ENCODE assay signal across 16 cellular contexts in genomic region chr4:67158669-67159068, GRCh38.
A peak's percentile ranks its signal among the peaks of the same experiment; 100 is the strongest.
DNase-seq lines count a peak whose midpoint lies in the region; ATAC-seq and TF ChIP-seq lines count a peak whose summit lies in the region.
"Had no signal": no experiment of that assay in that cellular context is flagged by ENCODE, and none has a peak within 500 bp of the region (broad histone marks: within the 10 kb centered on the region; RNA-seq: fewer than 3 reads in every experiment).

No MANE protein-coding gene starts in this region.

- intact Hi-C loops in left ventricle myocardium inferior (cut with micrococcal nuclease), result no loop called here

- no peaks in the 10 kb centered on the region for H3K27me3 ChIP-seq in left ventricle myocardium inferior (ENCODE audit: low read depth)
- H3K27me3 ChIP-seq: BLaER1 had no signal

- no peaks in the 10 kb centered on the region for H3K36me3 ChIP-seq in left ventricle myocardium inferior
- H3K36me3 ChIP-seq: BLaER1, HAP-1 had no signal

- H3K4me1 ChIP-seq in left ventricle myocardium inferior, result no peaks in the 10 kb centered on the region
- H3K4me1 ChIP-seq: BLaER1 had no signal

- peak overlapping the region; percentile 34 for H3K27ac ChIP-seq in left ventricle myocardium inferior (replicated peaks)
- H3K27ac ChIP-seq: BLaER1, GM23248 had no signal

- no peaks in the 10 kb centered on the region for H3K9me3 ChIP-seq in left ventricle myocardium inferior (replicated peaks)
- H3K9me3 ChIP-seq: BLaER1, HAP-1 had no signal

- H3K4me3 ChIP-seq in fibroblast of pulmonary artery (replicated peaks; ENCODE audit: low read depth, low read length) (no peak overlapping the region), left ventricle myocardium inferior (no peak overlapping the region)
- H3K4me3 ChIP-seq: BLaER1, GM12878, GM23248, HAP-1 had no signal

- no peak for TF ChIP-seq CTCF in fibroblast of pulmonary artery (IDR thresholded peaks at IDR 0.05; ENCODE audit: low read length, missing control alignments)
- no peak for TF ChIP-seq CTCF in left ventricle myocardium inferior (IDR thresholded peaks at IDR 0.05; ENCODE audit: borderline replicate concordance)

- ATAC-seq in GM18520 (IDR thresholded peaks at IDR 0.05; ENCODE audit: unreplicated experiment), result no peak
- ATAC-seq: GM12878, HepG2 had no signal

- DNase-seq in NCI-H446 treated with DMSO at 0.1 percent for 48 hours (lab: John Stamatoyannopoulos, UW), result peak; percentile 77
- no peak for DNase-seq in NCI-H446 (lab: John Stamatoyannopoulos, UW)
- DNase-seq in fibroblast of pulmonary artery (ENCODE audit: low read depth), result peak; percentile 1
- DNase-seq in left ventricle myocardium inferior, result no peak
- no peak for DNase-seq in amygdala (lab: John Stamatoyannopoulos, UW)
- no peak for DNase-seq in RPMI8226
- DNase-seq: 8988T; Calu3; CD4-positive, alpha-beta memory T cell; DMS79 treated with DMSO at 0.1 percent for 48 hours; GM23248 had no signal

Comparison
In these comparisons a context has a peak if more than half of its experiments do, and no peak if none do; other contexts are left out.
1. DNase-seq: peak in NCI-H446 treated with DMSO at 0.1 percent for 48 hours (single experiment) and fibroblast of pulmonary artery (single experiment); none in NCI-H446 (0 of 2), left ventricle myocardium inferior (single experiment), amygdala (0 of 56) and RPMI8226 (single experiment).